8 cellular contexts compared by ENCODE assay signal in the genomic region with DNA sequence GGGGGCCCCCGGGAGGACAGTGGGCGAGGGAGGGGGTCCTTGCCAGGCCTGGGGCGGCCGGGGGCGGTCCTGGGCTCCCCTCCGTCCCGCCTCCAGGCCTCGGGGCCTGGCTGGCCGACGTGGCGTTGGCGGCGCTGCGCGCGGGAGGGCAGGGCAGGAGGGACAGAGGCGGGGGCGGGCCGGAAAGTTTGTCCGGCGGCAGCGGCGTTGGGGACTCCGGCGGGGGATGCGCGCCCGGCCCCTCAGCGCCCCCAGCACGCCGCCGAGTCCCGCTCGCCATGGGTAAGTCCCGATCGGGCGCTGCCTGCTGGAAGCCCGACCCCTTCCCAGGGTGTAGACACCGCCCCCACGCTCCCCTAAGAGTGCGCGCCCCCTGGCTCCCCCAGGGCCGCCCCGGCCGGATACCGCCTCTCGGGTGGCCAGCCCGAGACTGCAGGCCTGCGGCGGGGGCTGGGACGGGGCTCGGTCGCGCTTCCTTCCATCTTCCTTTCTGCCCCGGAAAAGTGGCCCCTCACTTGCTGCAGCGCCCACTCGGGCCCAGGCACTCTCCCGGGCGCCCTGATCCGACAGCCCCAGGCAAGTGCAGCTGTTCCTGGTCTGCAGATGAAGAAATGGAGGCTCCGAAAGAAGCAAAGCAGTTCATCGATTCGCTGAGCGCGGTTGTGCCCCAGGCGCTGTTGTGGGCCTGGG. TPM values are rescaled to one million over a fixed set of nuclear protein-coding genes. Genes with fewer than 3 reads are reported as not detected.
DNase-seq lines count a peak whose midpoint lies in the region; ATAC-seq and TF ChIP-seq lines count a peak whose summit lies in the region.

A gene (plus strand): TSS at position 191 of the 690 bp plus-strand sequence. CDS start 88 bp downstream, at position 279.

- H3K27me3 ChIP-seq in thymus (ENCODE audit: control insufficient read depth, insufficient read depth), result peaks cover 14% of the 10 kb centered on the region

- intact Hi-C loops in CD14-positive monocyte (cut with micrococcal nuclease), result no loop called here

- no peak for TF ChIP-seq POLR2A in NB4 (IDR thresholded peaks at IDR 0.05; ENCODE audit: extremely low read depth, insufficient read length)

- H3K36me3 Mint-ChIP-seq in CD14-positive monocyte, result peaks cover 0 to 3% of the 10 kb centered on the region in 2 donors
- peaks cover 2% of the 10 kb centered on the region for H3K36me3 Mint-ChIP-seq in effector memory CD8-positive, alpha-beta T cell (ENCODE audit: insufficient read depth)

- H3K27ac Mint-ChIP-seq in CD14-positive monocyte, result peak within 1 kb of the TSS in 1 of 7 donors; percentile 12
- H3K27ac Mint-ChIP-seq in effector memory CD8-positive, alpha-beta T cell, result no peak within 1 kb of the TSS

- H3K4me3 Mint-ChIP-seq in CD14-positive monocyte, result peak within 1 kb of the TSS; percentile 77 to 90
- H3K4me3 Mint-ChIP-seq in effector memory CD8-positive, alpha-beta T cell, result peak within 1 kb of the TSS; percentile 59 to 64

- H3K9me3 Mint-ChIP-seq in CD14-positive monocyte, result peaks cover 3 to 23% (median 6%) of the 10 kb centered on the region in 7 donors
- no peaks in the 10 kb centered on the region for H3K9me3 Mint-ChIP-seq in effector memory CD8-positive, alpha-beta T cell

- peak within 1 kb of the TSS; percentile 25 for H3K27ac ChIP-seq in thymus (ENCODE audit: low read depth)

- H3K4me3 ChIP-seq in NB4 (ENCODE audit: low read depth, low read length), result no peak within 1 kb of the TSS
- H3K4me3 ChIP-seq in thymus (ENCODE audit: low read length), result peak within 1 kb of the TSS; percentile 1

- no peaks in the 10 kb centered on the region for H3K36me3 ChIP-seq in thymus (ENCODE audit: control insufficient read depth, insufficient read depth)

- TF ChIP-seq CTCF in CD14-positive monocyte (IDR thresholded peaks at IDR 0.05) (no peak), NB4 (IDR thresholded peaks at IDR 0.05; ENCODE audit: low read depth, low read length) (no peak)

- no peaks in the 10 kb centered on the region for H3K9me3 ChIP-seq in thymus (ENCODE audit: control insufficient read depth)

- ATAC-seq in effector memory CD8-positive, alpha-beta T cell (replicated peaks), result peak; percentile 17
- no peak for ATAC-seq in HG02884 (IDR thresholded peaks at IDR 0.05; ENCODE audit: unreplicated experiment)

- peaks cover 25 to 31% (median 26%) of the 10 kb centered on the region in 3 donors for H3K27me3 Mint-ChIP-seq in CD14-positive monocyte (ENCODE audit: low read depth in 3 of 3)
- H3K27me3 Mint-ChIP-seq in effector memory CD8-positive, alpha-beta T cell, result peaks cover 58 to 84% of the 10 kb centered on the region in 2 donors

- 2% methylated on average over 66 of the region's 66 CpGs for WGBS in thymus

- H3K4me1 Mint-ChIP-seq in CD14-positive monocyte, result peaks cover 13% of the 10 kb centered on the region
- H3K4me1 Mint-ChIP-seq in effector memory CD8-positive, alpha-beta T cell (ENCODE audit: low read depth in 2 of 2), result peaks cover 3 to 10% of the 10 kb centered on the region in 2 donors

- DNase-seq in CD14-positive monocyte (ENCODE audit: low spot score), result no peak
- DNase-seq in NB4 (ENCODE audit: low read depth), result peak; percentile 20
- no peak for DNase-seq in effector memory CD8-positive, alpha-beta T cell
- peak; percentile 29 for DNase-seq in medulla oblongata (ENCODE audit: extremely low spot score)
- DNase-seq in SHP77 (lab: John Stamatoyannopoulos, UW), result no peak
- no peak for DNase-seq in stimulated activated CD4-positive, alpha-beta T cell treated with anti-CD3 and anti-CD28 coated beads, Interleukin-2, amount 100 ng/mL, for 24 hours

- H3K4me1 ChIP-seq in thymus (ENCODE audit: control insufficient read depth, insufficient read depth, low read length), result no peaks in the 10 kb centered on the region

RNA-seq across cellular contexts. Expression of the gene that starts here (rescaled TPM):
- polyA plus RNA-seq in CD14-positive monocyte, result not detected
- polyA plus RNA-seq in thymus, result 4.8 TPM

Comparison
In these comparisons a context has a peak if more than half of its experiments do, and no peak if none do; other contexts are left out.
1. DNase-seq: peak in NB4 (single experiment) and medulla oblongata (single experiment); none in CD14-positive monocyte (single experiment), effector memory CD8-positive, alpha-beta T cell (0 of 3), SHP77 (0 of 2) and stimulated activated CD4-positive, alpha-beta T cell treated with anti-CD3 and anti-CD28 coated beads, Interleukin-2, amount 100 ng/mL, for 24 hours (0 of 2).